9 cellular contexts compared by ENCODE assay signal in genomic region chr15:33201376-33202189, GRCh38. TPM values are rescaled to one million over a fixed set of nuclear protein-coding genes. Genes with fewer than 3 reads are reported as not detected.
A peak's percentile ranks its signal among the peaks of the same experiment; 100 is the strongest.
DNase-seq lines count a peak whose midpoint lies in the region; ATAC-seq and TF ChIP-seq lines count a peak whose summit lies in the region.
"Had no signal": no experiment of that assay in that cellular context is flagged by ENCODE, and none has a peak within 500 bp of the region (broad histone marks: within the 10 kb centered on the region; RNA-seq: fewer than 3 reads in every experiment).

No MANE protein-coding gene starts in this region.

- DNase-seq in CD4-positive, alpha-beta T cell = peak; percentile 10 to 54 (median 30)
- DNase-seq in Peyer's patch = peak; percentile 22 to 82 (median 69)
- peak; percentile 85 for DNase-seq in activated effector memory CD4-positive, alpha-beta T cell treated with anti-CD3 and anti-CD28 coated beads, Interleukin-2, amount 50 U/mL, for 16 hours
- DNase-seq in left ventricle myocardium inferior = no peak
- DNase-seq in cerebellar cortex (ENCODE audit: low spot score) = no peak

- H3K27me3 ChIP-seq in CD4-positive, alpha-beta T cell (ENCODE audit: control insufficient read depth, insufficient read depth, low read length) = no peaks in the 10 kb centered on the region
- H3K27me3 ChIP-seq in Peyer's patch (no peaks in the 10 kb centered on the region), left ventricle myocardium inferior (ENCODE audit: low read depth) (peaks cover 26% of the 10 kb centered on the region), skeletal muscle tissue (ENCODE audit: control insufficient read depth in 3 of 3, insufficient read depth in 3 of 3, low read length in 3 of 3) (no peaks in the 10 kb centered on the region)

- H3K27me3 Mint-ChIP-seq in CD4-positive, alpha-beta T cell = no peaks in the 10 kb centered on the region

- peak overlapping the region; percentile 48 to 68 (median 59) for H3K9ac ChIP-seq in skeletal muscle tissue (ENCODE audit: low read depth in 1 of 3, low read length in 3 of 3)

- H3K4me1 Mint-ChIP-seq in CD4-positive, alpha-beta T cell (ENCODE audit: low read depth) = peaks cover 23% of the 10 kb centered on the region

- peak; percentile 93 for ATAC-seq in CD4-positive, alpha-beta T cell (ENCODE audit: poor library complexity)
- ATAC-seq in GM19328 (IDR thresholded peaks at IDR 0.05; ENCODE audit: unreplicated experiment) (peak; percentile 69), HG03432 (IDR thresholded peaks at IDR 0.05; ENCODE audit: unreplicated experiment) (peak; percentile 89)

- H3K4me3 ChIP-seq in Peyer's patch = peak overlapping the region in 2 of 4 donors; percentile 13 to 37
- H3K4me3 ChIP-seq in left ventricle myocardium inferior = peak overlapping the region; percentile 38
- peak overlapping the region; percentile 44 to 64 (median 61) for H3K4me3 ChIP-seq in skeletal muscle tissue (ENCODE audit: low read length in 3 of 3)
- H3K4me3 ChIP-seq: SK-N-MC had no signal

- TF ChIP-seq POLR2A in Peyer's patch (IDR thresholded peaks at IDR 0.05) = no peak

- no peaks in the 10 kb centered on the region for H3K36me3 Mint-ChIP-seq in CD4-positive, alpha-beta T cell (ENCODE audit: low read depth)

- peak; percentile 31 for TF ChIP-seq CTCF in CD4-positive, alpha-beta T cell (IDR thresholded peaks at IDR 0.05)
- peak in 3 of 6 experiments; percentile 19 to 40 (median 36) for TF ChIP-seq CTCF in Peyer's patch (IDR thresholded peaks at IDR 0.05)
- no peak for TF ChIP-seq CTCF in left ventricle myocardium inferior (IDR thresholded peaks at IDR 0.05; ENCODE audit: borderline replicate concordance)

- H3K36me3 ChIP-seq in Peyer's patch (no peaks in the 10 kb centered on the region), left ventricle myocardium inferior (no peaks in the 10 kb centered on the region), skeletal muscle tissue (ENCODE audit: control insufficient read depth in 3 of 3, insufficient read depth in 3 of 3, low read length in 3 of 3) (no peaks in the 10 kb centered on the region)

- no peak overlapping the region for H3K27ac ChIP-seq in CD4-positive, alpha-beta T cell (ENCODE audit: low read depth, low read length)
- H3K27ac ChIP-seq in Peyer's patch (peak overlapping the region in 1 of 4 donors; percentile 29), left ventricle myocardium inferior (replicated peaks) (no peak overlapping the region), skeletal muscle tissue (ENCODE audit: low read depth, low read length) (peak overlapping the region; percentile 15)
- H3K27ac ChIP-seq: SK-N-MC had no signal

- peak overlapping the region; percentile 40 for H3K27ac Mint-ChIP-seq in CD4-positive, alpha-beta T cell

- POLR2A ChIA-PET in CD4-positive, alpha-beta T cell (lab: Charles Lee) = interaction anchor here (0.9 to 1.9 kb wide), 2 partner anchors 13 to 78 kb away, joined by 3 to 6 read pairs; no protein-coding TSS in a partner anchor

- intact Hi-C loops in CD4-positive, alpha-beta T cell (cut with DNase I, micrococcal nuclease) = no loop called here
- intact Hi-C loops in left ventricle myocardium inferior (cut with micrococcal nuclease) = no loop called here

- H3K4me1 ChIP-seq in Peyer's patch (peaks cover 0 to 12% (median 2%) of the 10 kb centered on the region in 4 donors), left ventricle myocardium inferior (peaks cover 6% of the 10 kb centered on the region), skeletal muscle tissue (ENCODE audit: control insufficient read depth in 3 of 3, insufficient read depth in 3 of 3, low read length in 3 of 3) (peaks cover 6 to 7% (median 7%) of the 10 kb centered on the region in 3 donors)

- H3K4me3 Mint-ChIP-seq in CD4-positive, alpha-beta T cell = peak overlapping the region; percentile 34

- no peaks in the 10 kb centered on the region for H3K9me3 Mint-ChIP-seq in CD4-positive, alpha-beta T cell

- H3K9me3 ChIP-seq in CD4-positive, alpha-beta T cell (ENCODE audit: control insufficient read depth, low read length) = no peaks in the 10 kb centered on the region
- no peaks in the 10 kb centered on the region for H3K9me3 ChIP-seq in Peyer's patch
- no peaks in the 10 kb centered on the region for H3K9me3 ChIP-seq in left ventricle myocardium inferior (replicated peaks)
- H3K9me3 ChIP-seq in skeletal muscle tissue (ENCODE audit: control insufficient read depth in 3 of 3, low read length in 3 of 3) = no peaks in the 10 kb centered on the region

- CTCF ChIA-PET in CD4-positive, alpha-beta T cell (lab: Charles Lee) = interaction anchor here (0.7 to 1.5 kb wide), 2 partner anchors 8 to 13 kb away, joined by 3 read pairs; no protein-coding TSS in a partner anchor

RNA-seq across cellular contexts. Expression of gene FMN1, which starts 7.1 kb away (rescaled TPM):
- under 1 TPM; 0.39 to 0.55 TPM for total RNA-seq in CD4-positive, alpha-beta T cell
- 10 to 100 TPM; 15.4 to 57.8 (median 29.1) TPM for total RNA-seq in Peyer's patch
- total RNA-seq in left ventricle myocardium inferior = 4.5 TPM
- 3.7 TPM for total RNA-seq in skeletal muscle tissue

Comparison
In these comparisons a context has a peak if more than half of its experiments do, and no peak if none do; other contexts are left out.
1. DNase-seq: peak in CD4-positive, alpha-beta T cell (10 of 10), Peyer's patch (3 of 3) and activated effector memory CD4-positive, alpha-beta T cell treated with anti-CD3 and anti-CD28 coated beads, Interleukin-2, amount 50 U/mL, for 16 hours (single experiment); none in left ventricle myocardium inferior (single experiment) and cerebellar cortex (single experiment).
2. Peak in every context shown above with its lines, with median percentiles within 50 percentile points of each other: ATAC-seq.